ENCODE assay signal across 8 cellular contexts in genomic region chr11:117843666-117844484, GRCh38. TPM values are rescaled to one million over a fixed set of nuclear protein-coding genes. Genes with fewer than 3 reads are reported as not detected.
DNase-seq lines count a peak whose midpoint lies in the region; ATAC-seq, FAIRE-seq and TF ChIP-seq lines count a peak whose summit lies in the region.

No MANE protein-coding gene starts in this region.

- peaks cover 27% of the 10 kb centered on the region for H3K4me1 ChIP-seq in DND-41 (ENCODE audit: insufficient read depth, low read length)
- H3K4me1 ChIP-seq in KMS-11 (ENCODE audit: low read depth, poor library complexity, severe bottlenecking) = no peaks in the 10 kb centered on the region

- H3K4me2 ChIP-seq in DND-41 (ENCODE audit: insufficient read depth, low read length) (no peak overlapping the region), KMS-11 (no peak overlapping the region), SU-DHL-6 (ENCODE audit: low read depth, low read length, poor library complexity, severe bottlenecking) (no peak overlapping the region)

- DNase-seq in DND-41 (peak; percentile 77), head of caudate nucleus (peak; percentile 52 to 95 (median 86)), posterior vena cava (ENCODE audit: low spot score) (peak; percentile 94), urothelium cell line (ENCODE audit: low spot score) (peak; percentile 55)

- H3K4me1 Mint-ChIP-seq in activated naive CD4-positive, alpha-beta T cell treated with anti-CD3 and anti-CD28 coated beads, Interleukin-2, amount 50 U/mL, for 24 hours = no peaks in the 10 kb centered on the region

- no peaks in the 10 kb centered on the region for H3K36me3 Mint-ChIP-seq in activated naive CD4-positive, alpha-beta T cell treated with anti-CD3 and anti-CD28 coated beads, Interleukin-2, amount 50 U/mL, for 24 hours

- H3F3A ChIP-seq in SU-DHL-6 (ENCODE audit: insufficient read depth) = no peaks in the 10 kb centered on the region

- H4K20me1 ChIP-seq in DND-41 (ENCODE audit: insufficient read depth, low read length) = no peaks in the 10 kb centered on the region
- no peaks in the 10 kb centered on the region for H4K20me1 ChIP-seq in KMS-11 (ENCODE audit: insufficient read depth)
- H4K20me1 ChIP-seq in SU-DHL-6 (ENCODE audit: low read depth, low read length) = no peaks in the 10 kb centered on the region

- peak overlapping the region; percentile 51 for H3K27ac Mint-ChIP-seq in activated naive CD4-positive, alpha-beta T cell treated with anti-CD3 and anti-CD28 coated beads, Interleukin-2, amount 50 U/mL, for 24 hours

- no peaks in the 10 kb centered on the region for H3K27me3 Mint-ChIP-seq in activated naive CD4-positive, alpha-beta T cell treated with anti-CD3 and anti-CD28 coated beads, Interleukin-2, amount 50 U/mL, for 24 hours

- H3K27ac ChIP-seq in DND-41 (ENCODE audit: low read length) (peak overlapping the region; percentile 75), KMS-11 (no peak overlapping the region), SU-DHL-6 (ENCODE audit: low read depth, low read length) (no peak overlapping the region)

- no peaks in the 10 kb centered on the region for H3K27me3 ChIP-seq in DND-41 (ENCODE audit: insufficient read depth, low read length, poor library complexity)
- no peaks in the 10 kb centered on the region for H3K27me3 ChIP-seq in KMS-11 (ENCODE audit: insufficient read depth, low read depth)
- H3K27me3 ChIP-seq in SU-DHL-6 (ENCODE audit: low read length) = no peaks in the 10 kb centered on the region

- H2AFZ ChIP-seq in DND-41 (ENCODE audit: low read depth, low read length) (no peak overlapping the region), KMS-11 (ENCODE audit: low read depth) (no peak overlapping the region), SU-DHL-6 (ENCODE audit: low read depth, low read length, severe bottlenecking) (no peak overlapping the region)

- H3K9me3 ChIP-seq in DND-41 (ENCODE audit: insufficient read depth, low read length, severe bottlenecking) = no peaks in the 10 kb centered on the region
- H3K9me3 ChIP-seq in SU-DHL-6 (ENCODE audit: insufficient read depth, low read length) = no peaks in the 10 kb centered on the region

- no peak overlapping the region for H3K4me3 Mint-ChIP-seq in activated naive CD4-positive, alpha-beta T cell treated with anti-CD3 and anti-CD28 coated beads, Interleukin-2, amount 50 U/mL, for 24 hours

- H3K79me2 ChIP-seq in DND-41 (ENCODE audit: insufficient read depth, low read length) = peaks cover 19% of the 10 kb centered on the region
- H3K79me2 ChIP-seq in KMS-11 (ENCODE audit: insufficient read depth, low read depth) = no peaks in the 10 kb centered on the region
- H3K79me2 ChIP-seq in SU-DHL-6 (ENCODE audit: insufficient read depth, low read length) = no peaks in the 10 kb centered on the region

- H3K36me3 ChIP-seq in DND-41 (ENCODE audit: insufficient read depth, low read length) (peaks cover 41% of the 10 kb centered on the region), KMS-11 (ENCODE audit: insufficient read depth) (no peaks in the 10 kb centered on the region), SU-DHL-6 (ENCODE audit: low read length) (no peaks in the 10 kb centered on the region)

- H3K9me3 Mint-ChIP-seq in activated naive CD4-positive, alpha-beta T cell treated with anti-CD3 and anti-CD28 coated beads, Interleukin-2, amount 50 U/mL, for 24 hours = no peaks in the 10 kb centered on the region

- H3K4me3 ChIP-seq in DND-41 (ENCODE audit: low read depth in 1 of 2, low read length in 2 of 2) (no peak overlapping the region), KMS-11 (IDR thresholded peaks at IDR 0.05; ENCODE audit: insufficient read depth, low read depth, low read length) (no peak overlapping the region), SU-DHL-6 (ENCODE audit: insufficient read depth, low read length, poor library complexity, severe bottlenecking) (no peak overlapping the region)

- no peak for FAIRE-seq in urothelium cell line (lab: Jason Lieb, UNC)

- H3K9me2 ChIP-seq in SU-DHL-6 (replicated peaks; ENCODE audit: insufficient read depth, low read length) = no peaks in the 10 kb centered on the region

- peak overlapping the region; percentile 25 for H3K9ac ChIP-seq in DND-41 (ENCODE audit: low read depth, low read length)
- H3K9ac ChIP-seq in KMS-11 = no peak overlapping the region
- H3K9ac ChIP-seq in SU-DHL-6 (ENCODE audit: low read length) = no peak overlapping the region

- ATAC-seq in DND-41 (ENCODE audit: insufficient read depth, low read depth) = peak; percentile 77
- no peak for ATAC-seq in GM21737 (IDR thresholded peaks at IDR 0.05; ENCODE audit: unreplicated experiment)

- intact Hi-C loops in head of caudate nucleus (cut with DNase I) (loop anchor here (2.0 kb wide), 1 partner anchor 103 kb away; no protein-coding TSS in a partner anchor), posterior vena cava (cut with DNase I) (loop anchor here (2.0 to 5.0 kb wide), 2 partner anchors 58 to 103 kb away; no protein-coding TSS in a partner anchor)

- TF ChIP-seq CTCF in DND-41 (IDR thresholded peaks at IDR 0.05; ENCODE audit: borderline replicate concordance, extremely low read depth, low read length, poor library complexity, severe bottlenecking) = peak; percentile 98
- peak; percentile 86 for TF ChIP-seq CTCF in KMS-11 (conservative IDR thresholded peaks at IDR 0.05; ENCODE audit: low read depth, low read length)
- TF ChIP-seq CTCF in SU-DHL-6 (IDR thresholded peaks at IDR 0.05; ENCODE audit: insufficient read depth, low read length, poor library complexity, severe bottlenecking) = peak; percentile 98

RNA-seq across cellular contexts. Expression of gene FXYD2, which starts 19.3 kb away (rescaled TPM):
- 1 to 10 TPM; 3.6 to 4.5 TPM for total RNA-seq in posterior vena cava

RNA-seq across cellular contexts. Expression of gene FXYD6, which starts 32.6 kb away (rescaled TPM):
- 100 to 1,000 TPM in 1 of 2 donors, 10 to 100 TPM in 1; 62.8 to 107 TPM for total RNA-seq in posterior vena cava

RNA-seq across cellular contexts. Expression of gene DSCAML1, which starts 46.9 kb away (rescaled TPM):
- total RNA-seq in posterior vena cava = 1 to 10 TPM; 1.2 to 1.5 TPM
